Comparison of ENCODE assay signal across 8 cellular contexts in the genomic region with DNA sequence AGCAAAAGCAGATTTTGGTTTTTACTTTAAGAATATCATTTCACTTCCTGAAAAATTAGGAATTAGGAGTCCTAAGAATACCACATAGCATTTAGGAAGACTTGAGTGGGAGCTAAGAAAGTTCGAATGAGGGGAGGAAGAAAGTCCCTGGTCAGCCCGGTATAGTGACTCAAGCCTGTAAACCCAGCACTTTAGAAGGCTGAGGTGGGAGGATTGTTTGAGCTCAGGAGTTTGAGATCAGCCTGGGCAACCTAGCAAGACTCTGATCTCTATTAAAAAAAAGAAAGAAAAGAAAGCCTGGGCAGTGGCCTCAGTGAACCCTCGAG.
DNase-seq lines count a peak whose midpoint lies in the region; ATAC-seq, FAIRE-seq and TF ChIP-seq lines count a peak whose summit lies in the region.
"Not testable (repeated sequence)": the region's sequence is repeated elsewhere in the genome, so short reads cannot be mapped to it uniquely, and the experiment has no call there.

No MANE protein-coding gene starts in this region.

- not testable (repeated sequence) for BruUV-seq in HepG2 (replicated peaks; lab: Mats Ljungman, UMichigan)

- CTCF ChIA-PET in T-cell (lab: Charles Lee): interaction anchor here in 1 of 2 donors (0.7 to 1.9 kb wide), 10 partner anchors 10 to 114 kb away, joined by 3 to 10 read pairs (median 4); partner anchors contain the start of gene LRRC37A3
- CTCF ChIA-PET in activated naive CD4-positive, alpha-beta T cell treated with anti-CD3 and anti-CD28 coated beads for 36 hours (lab: Charles Lee): interaction anchor here (0.6 to 2.0 kb wide), 7 partner anchors 11 to 138 kb away, joined by 3 to 5 read pairs (median 3); no protein-coding TSS in a partner anchor
- CTCF ChIA-PET in HepG2 (lab: Yijun Ruan, JAX; ENCODE audit: low intra/inter-chr PET ratio, low total read pairs): not testable (repeated sequence)

- H2AFZ ChIP-seq in HepG2 (ENCODE audit: low read length): not testable (repeated sequence)

- peaks cover 61 to 82% (median 70%) of the 10 kb centered on the region in 10 experiments for H3K4me1 ChIP-seq in BLaER1 treated with 17β-estradiol and CSF1 and Interleukin-3, amounts not matched to agents 10 nM and 100 nM
- H3K4me1 ChIP-seq in HepG2 (ENCODE audit: insufficient read depth, low read length) (peaks cover 39% of the 10 kb centered on the region), neutrophil (ENCODE audit: control insufficient read depth in 1 of 2, insufficient read depth in 1 of 2, low read depth in 1 of 2, low read length in 1 of 2) (peaks cover 19 to 24% of the 10 kb centered on the region in 2 experiments)

- H3K4me3 ChIP-seq in BLaER1 treated with 17β-estradiol and CSF1 and Interleukin-3, amounts not matched to agents 10 nM and 100 nM: peak overlapping the region; percentile 20 to 66 (median 42); a peak in 16 of 20 replicates
- H3K4me3 ChIP-seq in HepG2 (replicated peaks in 1 of 3; ENCODE audit: insufficient read depth in 1 of 3, low read depth in 2 of 3, low read length in 3 of 3) (peak overlapping the region in 2 of 3 experiments; percentile 32 to 55; a peak in 3 of 6 replicates), neutrophil (ENCODE audit: low read depth in 1 of 2, low read length in 1 of 2) (peak overlapping the region; percentile 46 to 62)

- not testable (repeated sequence) for H3K36me3 Mint-ChIP-seq in IgD-negative memory B cell; T-cell; activated naive CD4-positive, alpha-beta T cell treated with anti-CD3 and anti-CD28 coated beads for 36 hours (ENCODE audit: low read depth); dendritic cell treated with granulocyte-macrophage colony-stimulating factor and Interleukin-4, amounts not matched to agents 40 ng/mL and 50 ng/mL, for 4 days (ENCODE audit: low read depth)

- not testable (repeated sequence) for TF ChIP-seq CTCF in HepG2 (CRISPR knock-in tag; IDR thresholded peaks at IDR 0.05); neutrophil (IDR thresholded peaks at IDR 0.05)

- not testable (repeated sequence) for ATAC-seq in T-cell (replicated peaks in 1 of 4)
- ATAC-seq in HepG2: peak; percentile 43

- DNase-seq in T-cell; activated naive CD4-positive, alpha-beta T cell treated with anti-CD3 and anti-CD28 coated beads for 36 hours; HepG2 (ENCODE audit: low spot score); substantia nigra (lab: John Stamatoyannopoulos, UW): not testable (repeated sequence)

- not testable (repeated sequence) for H3K79me2 ChIP-seq in HepG2 (ENCODE audit: insufficient read depth, low read length)

- 1% methylated on average over 3 of the region's 3 CpGs for WGBS in HepG2 (ENCODE audit: low lambda C conversion rate)

- POLR2A ChIA-PET in T-cell (lab: Charles Lee): interaction anchor here in 1 of 2 donors (0.6 to 2.2 kb wide), 11 partner anchors 10 to 77 kb away, joined by 3 to 19 read pairs (median 4); partner anchors contain the start of gene GNA13
- POLR2A ChIA-PET in HepG2 (lab: Yijun Ruan, JAX): interaction anchor here (1.0 to 2.3 kb wide), 2 partner anchors 10 to 18 kb away, joined by 3 to 20 read pairs; no protein-coding TSS in a partner anchor

- H3K27me3 ChIP-seq in BLaER1 treated with 17β-estradiol and CSF1 and Interleukin-3, amounts not matched to agents 10 nM and 100 nM; HepG2 (ENCODE audit: control insufficient read depth in 1 of 2, insufficient read depth in 2 of 2, low read length in 2 of 2); neutrophil: not testable (repeated sequence)

- H3K4me2 ChIP-seq in BLaER1 treated with 17β-estradiol and CSF1 and Interleukin-3, amounts not matched to agents 10 nM and 100 nM: peak overlapping the region; percentile 84 to 99 (median 94)
- peak overlapping the region; percentile 78 for H3K4me2 ChIP-seq in HepG2 (ENCODE audit: low read depth, low read length)

- H3K4me3 Mint-ChIP-seq in IgD-negative memory B cell (peak overlapping the region; percentile 84 to 93 (median 89)), T-cell (peak overlapping the region; percentile 69 to 83 (median 82))
- peak overlapping the region; percentile 73 for H3K4me3 Mint-ChIP-seq in activated naive CD4-positive, alpha-beta T cell treated with anti-CD3 and anti-CD28 coated beads for 36 hours
- H3K4me3 Mint-ChIP-seq in dendritic cell treated with granulocyte-macrophage colony-stimulating factor and Interleukin-4, amounts not matched to agents 40 ng/mL and 50 ng/mL, for 4 days: peak overlapping the region; percentile 66

- H3K27ac ChIP-seq in BLaER1 treated with 17β-estradiol and CSF1 and Interleukin-3, amounts not matched to agents 10 nM and 100 nM: peak overlapping the region; percentile 89 to 99 (median 96)
- not testable (repeated sequence) for H3K27ac ChIP-seq in HepG2 (ENCODE audit: extremely low read length, insufficient read depth, low read length)
- H3K27ac ChIP-seq in neutrophil: peak overlapping the region; percentile 99
- peak overlapping the region; percentile 70 for H3K27ac ChIP-seq in substantia nigra (ENCODE audit: low read depth, low read length, poor library complexity, severe bottlenecking)

- H3K36me3 ChIP-seq in BLaER1 treated with 17β-estradiol and CSF1 and Interleukin-3, amounts not matched to agents 10 nM and 100 nM; HepG2 (replicated peaks in 1 of 2; ENCODE audit: control insufficient read depth in 1 of 2, insufficient read depth in 2 of 2, low read length in 2 of 2); neutrophil: not testable (repeated sequence)

- not testable (repeated sequence) for H4K20me1 ChIP-seq in BLaER1 treated with 17β-estradiol and CSF1 and Interleukin-3, amounts not matched to agents 10 nM and 100 nM; HepG2 (ENCODE audit: insufficient read depth, low read length)

- not testable (repeated sequence) for H3K27me3 Mint-ChIP-seq in IgD-negative memory B cell; T-cell; activated naive CD4-positive, alpha-beta T cell treated with anti-CD3 and anti-CD28 coated beads for 36 hours (ENCODE audit: low read depth); dendritic cell treated with granulocyte-macrophage colony-stimulating factor and Interleukin-4, amounts not matched to agents 40 ng/mL and 50 ng/mL, for 4 days

- H3K4me1 Mint-ChIP-seq in IgD-negative memory B cell: peaks cover 24 to 32% (median 30%) of the 10 kb centered on the region in 3 donors
- H3K4me1 Mint-ChIP-seq in T-cell: peaks cover 36 to 57% (median 43%) of the 10 kb centered on the region in 3 donors
- peaks cover 32% of the 10 kb centered on the region for H3K4me1 Mint-ChIP-seq in activated naive CD4-positive, alpha-beta T cell treated with anti-CD3 and anti-CD28 coated beads for 36 hours (ENCODE audit: low read depth)
- H3K4me1 Mint-ChIP-seq in dendritic cell treated with granulocyte-macrophage colony-stimulating factor and Interleukin-4, amounts not matched to agents 40 ng/mL and 50 ng/mL, for 4 days (ENCODE audit: low read depth): peaks cover 45% of the 10 kb centered on the region

- not testable (repeated sequence) for FAIRE-seq in HepG2 (lab: Jason Lieb, UNC)

- intact Hi-C loops in activated naive CD4-positive, alpha-beta T cell treated with anti-CD3 and anti-CD28 coated beads for 36 hours (cut with micrococcal nuclease): loop anchor here (1.0 kb wide), 3 partner anchors 11 to 54 kb away; no protein-coding TSS in a partner anchor
- intact Hi-C loops in dendritic cell treated with granulocyte-macrophage colony-stimulating factor and Interleukin-4, amounts not matched to agents 40 ng/mL and 50 ng/mL, for 4 days (cut with micrococcal nuclease); HepG2 (cut with micrococcal nuclease; ENCODE audit: unreplicated experiment): not testable (repeated sequence)

- not testable (repeated sequence) for TF ChIP-seq RAD21 in HepG2 (CRISPR knock-in tag; IDR thresholded peaks at IDR 0.05)

- H3K27ac Mint-ChIP-seq in IgD-negative memory B cell (peak overlapping the region; percentile 97 to 100 (median 99)), T-cell (peak overlapping the region; percentile 99 to 100)
- peak overlapping the region; percentile 95 for H3K27ac Mint-ChIP-seq in activated naive CD4-positive, alpha-beta T cell treated with anti-CD3 and anti-CD28 coated beads for 36 hours
- peak overlapping the region; percentile 99 for H3K27ac Mint-ChIP-seq in dendritic cell treated with granulocyte-macrophage colony-stimulating factor and Interleukin-4, amounts not matched to agents 40 ng/mL and 50 ng/mL, for 4 days

- in situ Hi-C loops in HepG2 (cut with HindIII; ENCODE audit: extremely low pct_ligation_motif_present, low pct_unique_long_range_greater_than_20kb): not testable (repeated sequence)

- H3K9me3 Mint-ChIP-seq in IgD-negative memory B cell; T-cell; activated naive CD4-positive, alpha-beta T cell treated with anti-CD3 and anti-CD28 coated beads for 36 hours; dendritic cell treated with granulocyte-macrophage colony-stimulating factor and Interleukin-4, amounts not matched to agents 40 ng/mL and 50 ng/mL, for 4 days: not testable (repeated sequence)

- TF ChIP-seq EP300 in HepG2 (IDR thresholded peaks at IDR 0.05; ENCODE audit: low read depth in 2 of 2, low read length in 2 of 2); HepG2 (CRISPR knock-in tag; IDR thresholded peaks at IDR 0.05; ENCODE audit: borderline replicate concordance): not testable (repeated sequence)

- peak overlapping the region; percentile 80 to 97 (median 87) for H3K9ac ChIP-seq in BLaER1 treated with 17β-estradiol and CSF1 and Interleukin-3, amounts not matched to agents 10 nM and 100 nM
- H3K9ac ChIP-seq in HepG2 (ENCODE audit: insufficient read depth, low read depth, low read length): not testable (repeated sequence)

- not testable (repeated sequence) for TF ChIP-seq POLR2A in HepG2 (IDR thresholded peaks at IDR 0.05; ENCODE audit: insufficient read depth in 1 of 2, low read depth in 2 of 2, low read length in 2 of 2)

- not testable (repeated sequence) for H3K9me3 ChIP-seq in BLaER1 treated with 17β-estradiol and CSF1 and Interleukin-3, amounts not matched to agents 10 nM and 100 nM (replicated peaks in 1 of 11); HepG2 (ENCODE audit: low read length); neutrophil
